In genomic region chr1:80892452-80892995, GRCh38 we compare ENCODE assay signal across 1 cellular context.
TF ChIP-seq lines count a peak whose summit lies in the region.

No MANE protein-coding gene starts in this region.

TF ChIP-seq in GM23338, 12 proteins besides CTCF, POLR2A, EP300 and RAD21 (continued from another document):
- TF ChIP-seq ZNF462 (CRISPR knock-in tag; IDR thresholded peaks at IDR 0.05): no peak
- TF ChIP-seq POLR2AphosphoS5 (IDR thresholded peaks at IDR 0.05; ENCODE audit: low read depth): no peak
